Comparison of ENCODE assay signal across 17 cellular contexts in genomic region chr15:36688310-36689102, GRCh38.
DNase-seq lines count a peak whose midpoint lies in the region; ATAC-seq, FAIRE-seq and TF ChIP-seq lines count a peak whose summit lies in the region.
"Had no signal": no experiment of that assay in that cellular context is flagged by ENCODE, and none has a peak within 500 bp of the region (broad histone marks: within the 10 kb centered on the region; RNA-seq: fewer than 3 reads in every experiment).

No MANE protein-coding gene starts in this region.

- DNase-seq in H54 (ENCODE audit: insufficient read length, low spot score) (peak; percentile 6), RKO (ENCODE audit: low spot score) (peak; percentile 16), dermis blood vessel endothelial cell (peak; percentile 53), non-pigmented ciliary epithelial cell (ENCODE audit: low read depth) (peak; percentile 20), GM19239 (ENCODE audit: insufficient read length, low spot score) (no peak), NCI-H748 (lab: John Stamatoyannopoulos, UW; ENCODE audit: unreplicated experiment) (no peak), globus pallidus (ENCODE audit: low spot score) (no peak)
- DNase-seq: activated B cell treated with CpG ODN at 0.5 μM for 24 hours; endodermal cell; naive thymus-derived CD8-positive, alpha-beta T cell; NCI-H1436 treated with DMSO at 0.1 percent for 48 hours; SHP77; stimulated activated naive CD4-positive, alpha-beta T cell; T-helper 2 cell; tibial artery had no signal

- TF ChIP-seq POLR2A in H54 (IDR thresholded peaks at IDR 0.05; ENCODE audit: low read depth, low read length) = no peak

- peak; percentile 81 for FAIRE-seq in H54 (lab: Jason Lieb, UNC)
- no peak for FAIRE-seq in GM19239 (lab: Jason Lieb, UNC)

- ATAC-seq in HG02938 (IDR thresholded peaks at IDR 0.05; ENCODE audit: unreplicated experiment) = no peak
- ATAC-seq: gastroesophageal sphincter; naive thymus-derived CD8-positive, alpha-beta T cell had no signal

Comparison
In these comparisons a context has a peak if more than half of its experiments do, and no peak if none do; other contexts are left out.
1. DNase-seq: peak in H54 (single experiment), RKO (single experiment), dermis blood vessel endothelial cell (single experiment) and non-pigmented ciliary epithelial cell (single experiment); none in GM19239 (single experiment), NCI-H748 (single experiment) and globus pallidus (single experiment).